In the genomic region with DNA sequence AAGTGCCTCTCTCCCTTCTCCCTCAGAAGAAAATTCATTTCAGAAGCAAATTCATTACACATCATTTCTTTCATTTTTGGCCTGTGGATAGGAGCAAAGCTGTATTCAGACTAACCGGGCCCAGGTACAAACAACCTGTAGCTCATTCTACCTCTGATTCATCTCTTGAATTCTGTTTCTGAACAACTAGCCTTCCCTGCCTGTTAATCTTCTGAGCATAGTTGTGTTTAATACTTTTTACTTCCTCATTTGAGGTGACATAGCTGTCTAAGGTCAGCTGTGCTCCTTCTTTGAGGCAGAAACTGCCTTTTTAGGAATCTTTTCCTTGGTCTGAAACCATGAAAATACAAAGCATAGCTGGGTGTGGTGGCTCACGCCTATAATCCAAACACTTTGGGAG, we compare ENCODE assay signal across 21 cellular contexts. TPM values are rescaled to one million over a fixed set of nuclear protein-coding genes. Genes with fewer than 3 reads are reported as not detected.
DNase-seq lines count a peak whose midpoint lies in the region; ATAC-seq and TF ChIP-seq lines count a peak whose summit lies in the region.
"Had no signal": no experiment of that assay in that cellular context is flagged by ENCODE, and none has a peak within 500 bp of the region (broad histone marks: within the 10 kb centered on the region; RNA-seq: fewer than 3 reads in every experiment).

No MANE protein-coding gene starts in this region.

- no peak overlapping the region for H3K4me3 ChIP-seq in mucosa of descending colon
- H3K4me3 ChIP-seq in lower leg skin (ENCODE audit: low read depth, poor library complexity, severe bottlenecking): no peak overlapping the region
- H3K4me3 ChIP-seq in brain microvascular endothelial cell (ENCODE audit: low read depth, low read length): no peak overlapping the region
- H3K4me3 ChIP-seq: cardiac muscle cell, MG63, smooth muscle cell had no signal

- no peak for TF ChIP-seq POLR2A in lower leg skin (IDR thresholded peaks at IDR 0.05)

- WGBS in lower leg skin, 2 donors: 87 to 94% methylated on average over 2 of the region's 2 CpGs

- peak overlapping the region in 1 of 4 donors; percentile 43 for H3K4me3 Mint-ChIP-seq in IgD-negative memory B cell
- H3K4me3 Mint-ChIP-seq in T-helper 17 cell: no peak overlapping the region
- H3K4me3 Mint-ChIP-seq: activated CD8-positive, alpha-beta memory T cell treated with anti-CD3 and anti-CD28 coated beads, Interleukin-2, amount 10 ng/mL, durations not matched to agents 7 days and 5 days had no signal

- intact Hi-C loops in mucosa of descending colon (cut with DNase I, micrococcal nuclease): no loop called here
- intact Hi-C loops in lower leg skin (cut with DNase I; ENCODE audit: low total_unique reads): no loop called here

- no peaks in the 10 kb centered on the region for H3K27me3 ChIP-seq in brain microvascular endothelial cell (replicated peaks)
- H3K27me3 ChIP-seq: cardiac muscle cell, MG63 had no signal

- H3K27ac ChIP-seq in brain microvascular endothelial cell: no peak overlapping the region
- H3K27ac ChIP-seq: cardiac muscle cell, epithelial cell of prostate had no signal

- in situ Hi-C loops in GM13977 (cut with MboI; ENCODE audit: low pct_unique_long_range_greater_than_20kb, low sequenced_read_pairs, unreplicated experiment) (no loop called here), brain microvascular endothelial cell (cut with HindIII; ENCODE audit: low pct_ligation_motif_present, low sequenced_read_pairs) (no loop called here)

- DNase-seq in GM13977 (ENCODE audit: low spot score) (peak; percentile 17), T-helper 17 cell (no peak), mucosa of descending colon (no peak), AG08396 (ENCODE audit: low spot score) (no peak), lower leg skin (ENCODE audit: low spot score in 2 of 2) (no peak), UCSD-AML1 (lab: John Stamatoyannopoulos, UW; ENCODE audit: unreplicated experiment) (no peak), brain microvascular endothelial cell (no peak)
- DNase-seq: activated CD8-positive, alpha-beta memory T cell treated with anti-CD3 and anti-CD28 coated beads, Interleukin-2, amount 10 ng/mL, durations not matched to agents 7 days and 5 days; activated effector memory CD4-positive, alpha-beta T cell treated with Interleukin-2 at 50 U/mL for 16 hours; Calu3; EL; MG63; NCI-H187 treated with DMSO at 0.1 percent for 48 hours; NCI-H446 treated with DMSO at 0.1 percent for 48 hours; SHP77 treated with DMSO at 0.1 percent for 48 hours; stimulated activated CD4-positive, alpha-beta T cell treated with anti-CD3 and anti-CD28 coated beads, Interleukin-4, amount 100 ng/mL, for 24 hours had no signal

- no peaks in the 10 kb centered on the region for H3K9me3 Mint-ChIP-seq in IgD-negative memory B cell

- H3K4me1 ChIP-seq in mucosa of descending colon (ENCODE audit: low read depth): no peaks in the 10 kb centered on the region

- no peaks in the 10 kb centered on the region for H3K27me3 Mint-ChIP-seq in IgD-negative memory B cell
- no peaks in the 10 kb centered on the region for H3K27me3 Mint-ChIP-seq in T-helper 17 cell
- H3K27me3 Mint-ChIP-seq: activated CD8-positive, alpha-beta memory T cell treated with anti-CD3 and anti-CD28 coated beads, Interleukin-2, amount 10 ng/mL, durations not matched to agents 7 days and 5 days had no signal

- ATAC-seq in T-helper 17 cell (no peak), mucosa of descending colon (peak; percentile 23)
- ATAC-seq: activated CD8-positive, alpha-beta memory T cell treated with anti-CD3 and anti-CD28 coated beads, Interleukin-2, amount 10 ng/mL, durations not matched to agents 7 days and 5 days; HepG2 had no signal

- peaks cover 10 to 17% (median 16%) of the 10 kb centered on the region in 3 donors for H3K4me1 Mint-ChIP-seq in IgD-negative memory B cell
- H3K4me1 Mint-ChIP-seq in T-helper 17 cell: peaks cover 5% of the 10 kb centered on the region

- peaks cover 9% of the 10 kb centered on the region for H3K36me3 Mint-ChIP-seq in IgD-negative memory B cell
- peaks cover 4% of the 10 kb centered on the region for H3K36me3 Mint-ChIP-seq in T-helper 17 cell (ENCODE audit: low read depth)

- H3K9me3 ChIP-seq in T-helper 17 cell (ENCODE audit: control insufficient read depth, low read length, poor library complexity, severe bottlenecking): no peaks in the 10 kb centered on the region
- no peaks in the 10 kb centered on the region for H3K9me3 ChIP-seq in mucosa of descending colon
- H3K9me3 ChIP-seq: MG63 had no signal

- H3K36me3 ChIP-seq in mucosa of descending colon (ENCODE audit: low read depth) (no peaks in the 10 kb centered on the region), brain microvascular endothelial cell (replicated peaks) (peaks cover 26% of the 10 kb centered on the region)

- TF ChIP-seq CTCF in GM13977 (IDR thresholded peaks at IDR 0.05; ENCODE audit: extremely low read depth, insufficient read depth, missing control alignments): no peak
- TF ChIP-seq CTCF in mucosa of descending colon (IDR thresholded peaks at IDR 0.05): no peak
- TF ChIP-seq CTCF in lower leg skin (IDR thresholded peaks at IDR 0.05): no peak
- TF ChIP-seq CTCF in brain microvascular endothelial cell (IDR thresholded peaks at IDR 0.05; ENCODE audit: low read depth, low read length, missing control alignments): no peak

- H3K27ac Mint-ChIP-seq in IgD-negative memory B cell: peak overlapping the region; percentile 0 to 65 (median 27)
- H3K27ac Mint-ChIP-seq in T-helper 17 cell: peak overlapping the region; percentile 62
- H3K27ac Mint-ChIP-seq: activated CD8-positive, alpha-beta memory T cell treated with anti-CD3 and anti-CD28 coated beads, Interleukin-2, amount 10 ng/mL, durations not matched to agents 7 days and 5 days had no signal

RNA-seq across cellular contexts. Expression of a gene that starts 12.6 kb away (rescaled TPM):
- 41.5 TPM for polyA plus RNA-seq in IgD-negative memory B cell
- total RNA-seq in T-helper 17 cell (10 to 100 TPM; 25.7 to 28.0 TPM), mucosa of descending colon (10 to 100 TPM in 2 of 3 donors, 1 to 10 TPM in 1; 7.6 to 14.5 (median 13.7) TPM), lower leg skin (1 to 10 TPM; 3.0 to 9.1 (median 5.6) TPM)

RNA-seq across cellular contexts. Expression of a gene that starts 57.3 kb away (rescaled TPM):
- 13.6 TPM for polyA plus RNA-seq in IgD-negative memory B cell
- 10 to 100 TPM; 15.7 to 23.4 TPM for total RNA-seq in T-helper 17 cell
- total RNA-seq in mucosa of descending colon: 10 to 100 TPM; 37.0 to 41.0 (median 37.4) TPM
- total RNA-seq in lower leg skin: 10 to 100 TPM; 13.2 to 27.6 (median 18.6) TPM

RNA-seq across cellular contexts. Expression of a gene that starts 57.7 kb away (rescaled TPM):
- 3.3 TPM for polyA plus RNA-seq in IgD-negative memory B cell
- 10 to 100 TPM; 16.4 to 16.6 TPM for total RNA-seq in T-helper 17 cell
- 10 to 100 TPM; 11.7 to 18.0 (median 12.7) TPM for total RNA-seq in mucosa of descending colon
- total RNA-seq in lower leg skin: 1 to 10 TPM; 1.6 to 8.6 (median 6.5) TPM
